1 cellular context compared by ENCODE assay signal in the genomic region with DNA sequence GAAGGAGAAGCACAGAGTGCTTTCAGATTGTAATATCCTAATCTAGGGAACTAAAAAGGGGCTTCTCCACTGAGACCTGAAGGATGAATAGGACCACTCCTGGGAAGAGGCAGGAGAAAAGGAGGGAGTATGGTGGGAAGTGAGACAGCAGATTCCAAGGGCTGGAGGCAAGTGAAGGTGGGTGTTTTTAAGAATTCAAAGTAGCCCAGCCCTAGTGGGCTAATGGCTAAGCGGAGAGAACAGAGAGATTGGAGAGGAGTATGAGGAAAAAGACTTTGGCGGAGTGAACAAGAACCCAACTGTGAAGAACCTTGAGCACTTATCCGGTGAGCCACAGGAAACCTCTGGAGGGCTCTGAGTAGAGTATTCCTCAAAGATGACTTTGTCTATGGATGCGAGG.
TF ChIP-seq lines count a peak whose summit lies in the region.

No MANE protein-coding gene starts in this region.

TF ChIP-seq in endothelial cell of umbilical vein, 7 proteins besides CTCF, POLR2A, EP300 and RAD21 (continued from another document):
- TF ChIP-seq JUN (IDR thresholded peaks at IDR 0.05; ENCODE audit: borderline replicate concordance, insufficient read depth, insufficient read length, low read depth) (no peak), FOS (IDR thresholded peaks at IDR 0.05; ENCODE audit: borderline replicate concordance, insufficient read depth, low read length) (no peak)
